14 cellular contexts compared by ENCODE assay signal in the genomic region with DNA sequence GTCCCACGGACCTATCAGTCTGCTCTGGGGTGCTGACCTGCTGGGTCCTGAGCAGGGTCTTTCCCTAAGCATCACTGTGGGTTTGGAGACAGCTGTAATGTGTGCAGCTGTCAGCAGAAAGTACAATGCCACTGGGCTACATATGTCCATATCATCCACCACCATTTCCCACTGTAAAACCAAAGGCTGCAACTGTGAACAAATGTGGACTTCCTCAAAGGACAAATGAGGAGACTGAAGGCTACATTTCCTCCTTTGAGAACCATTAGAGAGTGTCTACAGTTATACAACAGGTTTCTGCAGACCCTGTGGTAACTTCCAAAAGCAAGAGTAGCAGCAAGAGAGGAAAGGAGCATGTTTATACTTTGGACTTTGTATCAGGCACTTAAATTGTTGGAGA.
"Had no signal": no experiment of that assay in that cellular context is flagged by ENCODE, and none has a peak within 500 bp of the region (broad histone marks: within the 10 kb centered on the region; RNA-seq: fewer than 3 reads in every experiment).

No MANE protein-coding gene starts in this region.

- H3K27me3 ChIP-seq: pancreas, suprapubic skin, upper lobe of left lung had no signal

- DNase-seq: activated B cell treated with CpG ODN at 0.5 μM for 24 hours; activated CD4-positive, alpha-beta T cell treated with anti-CD3 and anti-CD28 coated beads, Interleukin-2, amount 10 ng/mL, durations not matched to agents 7 days and 5 days; activated CD8-positive, alpha-beta memory T cell treated with anti-CD3 and anti-CD28 coated beads for 24 hours; activated naive CD4-positive, alpha-beta T cell treated with anti-CD3 and anti-CD28 coated beads for 36 hours; endodermal cell; mesendoderm; stimulated activated CD4-positive, alpha-beta T cell treated with anti-CD3 and anti-CD28 coated beads, Interleukin-2, amount 100 ng/mL, for 48 hours; stimulated activated naive CD4-positive, alpha-beta T cell treated with Interleukin-2 at 50 U/mL for 16 hours; T-helper 17 cell; upper lobe of left lung had no signal

- H3K4me3 ChIP-seq: pancreas, suprapubic skin, upper lobe of left lung had no signal

- H3K4me3 Mint-ChIP-seq: activated B cell treated with CpG ODN at 0.5 μM for 24 hours; activated CD4-positive, alpha-beta T cell treated with anti-CD3 and anti-CD28 coated beads, Interleukin-2, amount 10 ng/mL, durations not matched to agents 7 days and 5 days; activated naive CD4-positive, alpha-beta T cell treated with anti-CD3 and anti-CD28 coated beads for 36 hours; central memory CD8-positive, alpha-beta T cell; endodermal cell; neural crest cell; T-helper 17 cell had no signal

- H3K27me3 Mint-ChIP-seq: activated B cell treated with CpG ODN at 0.5 μM for 24 hours; activated CD4-positive, alpha-beta T cell treated with anti-CD3 and anti-CD28 coated beads, Interleukin-2, amount 10 ng/mL, durations not matched to agents 7 days and 5 days; central memory CD8-positive, alpha-beta T cell; T-helper 17 cell had no signal

- H3K9me3 ChIP-seq: pancreas, suprapubic skin, upper lobe of left lung had no signal

- H3K4me1 Mint-ChIP-seq: activated B cell treated with CpG ODN at 0.5 μM for 24 hours; activated CD4-positive, alpha-beta T cell treated with anti-CD3 and anti-CD28 coated beads, Interleukin-2, amount 10 ng/mL, durations not matched to agents 7 days and 5 days; central memory CD8-positive, alpha-beta T cell; endodermal cell; T-helper 17 cell had no signal

- H3K9me3 Mint-ChIP-seq: activated B cell treated with CpG ODN at 0.5 μM for 24 hours; activated CD4-positive, alpha-beta T cell treated with anti-CD3 and anti-CD28 coated beads, Interleukin-2, amount 10 ng/mL, durations not matched to agents 7 days and 5 days; activated naive CD4-positive, alpha-beta T cell treated with anti-CD3 and anti-CD28 coated beads for 36 hours; central memory CD8-positive, alpha-beta T cell; endodermal cell; neural crest cell had no signal

- H3K27ac ChIP-seq: pancreas, suprapubic skin, upper lobe of left lung had no signal

- H3K27ac Mint-ChIP-seq: activated B cell treated with CpG ODN at 0.5 μM for 24 hours; activated CD4-positive, alpha-beta T cell treated with anti-CD3 and anti-CD28 coated beads, Interleukin-2, amount 10 ng/mL, durations not matched to agents 7 days and 5 days; activated naive CD4-positive, alpha-beta T cell treated with anti-CD3 and anti-CD28 coated beads for 36 hours; endodermal cell; T-helper 17 cell had no signal
